ENCODE assay signal across 14 cellular contexts in the genomic region with DNA sequence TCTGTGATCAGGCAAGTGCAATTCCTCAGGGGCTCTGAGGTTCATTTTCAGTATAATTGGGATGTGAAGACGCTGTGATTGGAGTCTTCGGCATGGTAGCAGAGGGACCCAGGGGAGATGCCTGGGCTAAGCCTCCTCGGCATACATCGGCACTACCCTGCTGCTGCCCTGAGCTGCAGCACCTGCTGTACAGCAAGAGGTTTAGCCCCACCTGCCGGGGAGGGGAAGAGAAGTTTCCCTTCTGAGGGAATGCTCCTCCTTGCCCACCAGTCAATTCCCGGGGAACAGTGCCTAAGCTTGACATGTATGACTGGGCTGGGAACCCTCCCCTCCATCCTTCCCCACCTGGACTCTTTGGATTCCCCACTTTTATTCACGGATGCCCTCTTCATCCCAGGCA. TPM values are rescaled to one million over a fixed set of nuclear protein-coding genes. Genes with fewer than 3 reads are reported as not detected.
DNase-seq lines count a peak whose midpoint lies in the region; ATAC-seq, FAIRE-seq and TF ChIP-seq lines count a peak whose summit lies in the region.
"Had no signal": no experiment of that assay in that cellular context is flagged by ENCODE, and none has a peak within 500 bp of the region (broad histone marks: within the 10 kb centered on the region; RNA-seq: fewer than 3 reads in every experiment).

No MANE protein-coding gene starts in this region.

- DNase-seq in GM12865 (ENCODE audit: low read depth) (peak; percentile 54), NCI-H2171 treated with DMSO at 0.1 percent for 48 hours (lab: John Stamatoyannopoulos, UW) (peak; percentile 83), bronchial epithelial cell (ENCODE audit: low read depth) (peak; percentile 19), aorta (no peak)
- no peak for DNase-seq in effector CD4-positive, alpha-beta T cell
- no peak for DNase-seq in activated T-cell treated with anti-CD3 and anti-CD28 coated beads, Interleukin-2, amount 50 U/mL, for 72 hours
- DNase-seq: activated CD4-positive, alpha-beta T cell treated with anti-CD3 and anti-CD28 coated beads, Interleukin-2, amount 50 U/mL, for 4 hours; activated naive CD8-positive, alpha-beta T cell treated with anti-CD3 and anti-CD28 coated beads for 36 hours; CD8-positive, alpha-beta T cell; NCI-H1092; small intestine had no signal

- no peak overlapping the region for H3K4me3 ChIP-seq in BLaER1 treated with 17β-estradiol and CSF1 and Interleukin-3, amounts not matched to agents 10 nM and 100 nM
- H3K4me3 ChIP-seq in GM12865 (ENCODE audit: low read depth, low read length) (no peak overlapping the region), bronchial epithelial cell (ENCODE audit: low read depth, low read length) (no peak overlapping the region), aorta (ENCODE audit: low read length in 2 of 2) (no peak overlapping the region)
- H3K4me3 ChIP-seq: SJSA1 had no signal

- intact Hi-C loops in aorta (cut with DNase I): no loop called here

- H3K4me1 ChIP-seq in BLaER1 treated with 17β-estradiol and CSF1 and Interleukin-3, amounts not matched to agents 10 nM and 100 nM: peaks cover 15 to 40% (median 31%) of the 10 kb centered on the region in 10 experiments
- no peaks in the 10 kb centered on the region for H3K4me1 ChIP-seq in aorta (ENCODE audit: control insufficient read depth in 1 of 2, insufficient read depth in 2 of 2, low read length in 2 of 2)

- no peaks in the 10 kb centered on the region for H3K9me3 Mint-ChIP-seq in activated T-cell treated with anti-CD3 and anti-CD28 coated beads, Interleukin-2, amount 50 U/mL, for 72 hours
- H3K9me3 Mint-ChIP-seq: activated naive CD8-positive, alpha-beta T cell treated with anti-CD3 and anti-CD28 coated beads for 36 hours; CD8-positive, alpha-beta T cell had no signal

- peaks cover 8% of the 10 kb centered on the region for H3K4me1 Mint-ChIP-seq in activated T-cell treated with anti-CD3 and anti-CD28 coated beads, Interleukin-2, amount 50 U/mL, for 72 hours (ENCODE audit: low read depth)

- H3K9ac ChIP-seq in BLaER1 treated with 17β-estradiol and CSF1 and Interleukin-3, amounts not matched to agents 10 nM and 100 nM: peak overlapping the region in 2 of 11 experiments; percentile 4 to 17; a peak in 2 of 22 replicates

- no peaks in the 10 kb centered on the region for H3K27me3 Mint-ChIP-seq in activated T-cell treated with anti-CD3 and anti-CD28 coated beads, Interleukin-2, amount 50 U/mL, for 72 hours (ENCODE audit: low read depth)

- no peak overlapping the region for H3K27ac Mint-ChIP-seq in activated T-cell treated with anti-CD3 and anti-CD28 coated beads, Interleukin-2, amount 50 U/mL, for 72 hours
- H3K27ac Mint-ChIP-seq: activated naive CD8-positive, alpha-beta T cell treated with anti-CD3 and anti-CD28 coated beads for 36 hours; CD8-positive, alpha-beta T cell had no signal

- ATAC-seq in activated T-cell treated with anti-CD3 and anti-CD28 coated beads, Interleukin-2, amount 50 U/mL, for 72 hours (replicated peaks in 1 of 2): no peak
- ATAC-seq in HG02870 (IDR thresholded peaks at IDR 0.05; ENCODE audit: unreplicated experiment) (no peak), aorta (ENCODE audit: low FRiP score) (no peak)
- ATAC-seq: CD8-positive, alpha-beta T cell had no signal

- H3K9me3 ChIP-seq in BLaER1 treated with 17β-estradiol and CSF1 and Interleukin-3, amounts not matched to agents 10 nM and 100 nM (replicated peaks in 1 of 11): no peaks in the 10 kb centered on the region
- no peaks in the 10 kb centered on the region for H3K9me3 ChIP-seq in aorta (ENCODE audit: control insufficient read depth, low read length)
- H3K9me3 ChIP-seq: SJSA1 had no signal

- H3K36me3 Mint-ChIP-seq in activated T-cell treated with anti-CD3 and anti-CD28 coated beads, Interleukin-2, amount 50 U/mL, for 72 hours (ENCODE audit: insufficient read depth in 2 of 2): no peaks in the 10 kb centered on the region
- H3K36me3 Mint-ChIP-seq: activated naive CD8-positive, alpha-beta T cell treated with anti-CD3 and anti-CD28 coated beads for 36 hours; CD8-positive, alpha-beta T cell had no signal

- no peak overlapping the region for H3K4me3 Mint-ChIP-seq in activated T-cell treated with anti-CD3 and anti-CD28 coated beads, Interleukin-2, amount 50 U/mL, for 72 hours
- H3K4me3 Mint-ChIP-seq: activated naive CD8-positive, alpha-beta T cell treated with anti-CD3 and anti-CD28 coated beads for 36 hours; CD8-positive, alpha-beta T cell had no signal

- no peak overlapping the region for H3K27ac ChIP-seq in BLaER1 treated with 17β-estradiol and CSF1 and Interleukin-3, amounts not matched to agents 10 nM and 100 nM
- no peak overlapping the region for H3K27ac ChIP-seq in aorta (ENCODE audit: low read depth in 1 of 2, low read length in 2 of 2)
- H3K27ac ChIP-seq: SJSA1 had no signal

- peak; percentile 37 for TF ChIP-seq CTCF in GM12865 (IDR thresholded peaks at IDR 0.05; ENCODE audit: insufficient read depth, low read depth, low read length, missing control alignments)
- TF ChIP-seq CTCF in bronchial epithelial cell (IDR thresholded peaks at IDR 0.05; ENCODE audit: insufficient read depth, low read length, severe bottlenecking): peak; percentile 65

- H4K20me1 ChIP-seq in BLaER1 treated with 17β-estradiol and CSF1 and Interleukin-3, amounts not matched to agents 10 nM and 100 nM: peaks cover 0 to 9% (median 0%) of the 10 kb centered on the region in 11 experiments; a peak in 1 of 22 replicates

- H3K27me3 ChIP-seq in BLaER1 treated with 17β-estradiol and CSF1 and Interleukin-3, amounts not matched to agents 10 nM and 100 nM: peaks cover 0 to 16% (median 0%) of the 10 kb centered on the region in 11 experiments; a peak in 4 of 22 replicates
- H3K27me3 ChIP-seq in bronchial epithelial cell (ENCODE audit: control insufficient read depth, insufficient read depth, low read length): peaks cover 2% of the 10 kb centered on the region
- H3K27me3 ChIP-seq in aorta (ENCODE audit: control insufficient read depth in 1 of 2, insufficient read depth in 2 of 2, low read length in 1 of 2): no peaks in the 10 kb centered on the region
- H3K27me3 ChIP-seq: SJSA1 had no signal

- FAIRE-seq in bronchial epithelial cell (lab: Jason Lieb, UNC): peak; percentile 28
- FAIRE-seq: small intestine had no signal

- peak overlapping the region; percentile 63 to 95 (median 83) for H3K4me2 ChIP-seq in BLaER1 treated with 17β-estradiol and CSF1 and Interleukin-3, amounts not matched to agents 10 nM and 100 nM

- no peaks in the 10 kb centered on the region for H3K36me3 ChIP-seq in BLaER1 treated with 17β-estradiol and CSF1 and Interleukin-3, amounts not matched to agents 10 nM and 100 nM
- H3K36me3 ChIP-seq in bronchial epithelial cell (ENCODE audit: control insufficient read depth, insufficient read depth, low read length): no peaks in the 10 kb centered on the region
- no peaks in the 10 kb centered on the region for H3K36me3 ChIP-seq in aorta (ENCODE audit: control insufficient read depth in 1 of 2, insufficient read depth in 2 of 2, low read length in 1 of 2)
- H3K36me3 ChIP-seq: SJSA1 had no signal

- 67 to 71% methylated on average over 7 of the region's 7 CpGs for WGBS in aorta, 2 donors

RNA-seq across cellular contexts. Expression of gene CNIH3, which starts 24.9 kb away (rescaled TPM):
- 0.53 and 0.64 TPM in 2 replicates for total RNA-seq in bronchial epithelial cell
- total RNA-seq in activated T-cell treated with anti-CD3 and anti-CD28 coated beads, Interleukin-2, amount 50 U/mL, for 72 hours: 1 to 10 TPM in 1 of 2 donors, under 1 TPM in 1; 0.62 to 1.4 TPM
- 1 to 10 TPM; 2.4 to 3.4 TPM for total RNA-seq in aorta
- 1 to 10 TPM; 3.3 to 8.2 TPM for polyA plus RNA-seq in aorta

Comparison
In these comparisons a context has a peak if more than half of its experiments do, and no peak if none do; other contexts are left out.
1. DNase-seq: peak in GM12865 (single experiment), NCI-H2171 treated with DMSO at 0.1 percent for 48 hours (single experiment) and bronchial epithelial cell (single experiment); none in effector CD4-positive, alpha-beta T cell (single experiment), activated T-cell treated with anti-CD3 and anti-CD28 coated beads, Interleukin-2, amount 50 U/mL, for 72 hours (0 of 2) and aorta (0 of 2).